19 cellular contexts compared by ENCODE assay signal in genomic region chr1:42720868-42721267, GRCh38. TPM values are rescaled to one million over a fixed set of nuclear protein-coding genes. Genes with fewer than 3 reads are reported as not detected.
"Had no signal": no experiment of that assay in that cellular context is flagged by ENCODE, and none has a peak within 500 bp of the region (broad histone marks: within the 10 kb centered on the region; RNA-seq: fewer than 3 reads in every experiment).

No MANE protein-coding gene starts in this region.

- H3K27ac ChIP-seq: brain microvascular endothelial cell, esophagus muscularis mucosa, neutrophil, psoas muscle, thoracic aorta had no signal

- H3K27me3 ChIP-seq: brain microvascular endothelial cell, esophagus muscularis mucosa, neutrophil had no signal

- H3K4me1 Mint-ChIP-seq: activated B cell treated with CpG ODN at 0.5 μM for 24 hours; activated CD4-positive, alpha-beta T cell treated with anti-CD3 and anti-CD28 coated beads, Interleukin-2, amount 10 ng/mL, durations not matched to agents 7 days and 5 days; activated naive CD8-positive, alpha-beta T cell treated with anti-CD3 and anti-CD28 coated beads for 36 hours had no signal

- H3K9me3 ChIP-seq: esophagus muscularis mucosa, neutrophil, psoas muscle, SK-N-SH, thoracic aorta had no signal

- H3K27ac Mint-ChIP-seq: activated B cell treated with CpG ODN at 0.5 μM for 24 hours; activated CD4-positive, alpha-beta T cell treated with anti-CD3 and anti-CD28 coated beads, Interleukin-2, amount 10 ng/mL, durations not matched to agents 7 days and 5 days; activated naive CD8-positive, alpha-beta T cell treated with anti-CD3 and anti-CD28 coated beads for 36 hours; activated T-cell treated with anti-CD3 and anti-CD28 coated beads, Interleukin-2, amount 50 U/mL, for 24 hours; naive thymus-derived CD4-positive, alpha-beta T cell had no signal

- H3K4me3 Mint-ChIP-seq: activated B cell treated with CpG ODN at 0.5 μM for 24 hours; activated CD4-positive, alpha-beta T cell treated with anti-CD3 and anti-CD28 coated beads, Interleukin-2, amount 10 ng/mL, durations not matched to agents 7 days and 5 days; activated naive CD8-positive, alpha-beta T cell treated with anti-CD3 and anti-CD28 coated beads for 36 hours; activated T-cell treated with anti-CD3 and anti-CD28 coated beads, Interleukin-2, amount 50 U/mL, for 24 hours; naive thymus-derived CD4-positive, alpha-beta T cell; stimulated activated naive CD8-positive, alpha-beta T cell treated with anti-CD3 and anti-CD28 coated beads, Interleukin-15, amount 100 ng/mL, for 72 hours had no signal

- H3K4me3 ChIP-seq: esophagus muscularis mucosa, psoas muscle, thoracic aorta had no signal

- H3K9me3 Mint-ChIP-seq: activated CD4-positive, alpha-beta T cell treated with anti-CD3 and anti-CD28 coated beads, Interleukin-2, amount 10 ng/mL, durations not matched to agents 7 days and 5 days; activated naive CD8-positive, alpha-beta T cell treated with anti-CD3 and anti-CD28 coated beads for 36 hours; activated T-cell treated with anti-CD3 and anti-CD28 coated beads, Interleukin-2, amount 50 U/mL, for 24 hours; stimulated activated naive CD8-positive, alpha-beta T cell treated with anti-CD3 and anti-CD28 coated beads, Interleukin-15, amount 100 ng/mL, for 72 hours had no signal

- H3K4me1 ChIP-seq: esophagus muscularis mucosa, psoas muscle had no signal

- DNase-seq: activated B cell treated with CpG ODN at 0.5 μM for 24 hours; activated CD4-positive, alpha-beta T cell treated with anti-CD3 and anti-CD28 coated beads, Interleukin-2, amount 10 ng/mL, durations not matched to agents 7 days and 5 days; activated effector memory CD4-positive, alpha-beta T cell treated with anti-CD3 and anti-CD28 coated beads, Interleukin-2, amount 50 U/mL, for 16 hours; activated naive CD8-positive, alpha-beta T cell treated with anti-CD3 and anti-CD28 coated beads for 36 hours; activated T-cell treated with anti-CD3 and anti-CD28 coated beads, Interleukin-2, amount 50 U/mL, for 24 hours; brain microvascular endothelial cell; midbrain; naive thymus-derived CD4-positive, alpha-beta T cell; psoas muscle; SK-N-SH; stimulated activated CD4-positive, alpha-beta T cell treated with anti-CD3 and anti-CD28 coated beads, Interleukin-4, amount 100 ng/mL, for 4 hours; stimulated activated naive CD8-positive, alpha-beta T cell treated with anti-CD3 and anti-CD28 coated beads, Interleukin-15, amount 100 ng/mL, for 72 hours had no signal

- H3K27me3 Mint-ChIP-seq: activated B cell treated with CpG ODN at 0.5 μM for 24 hours; activated CD4-positive, alpha-beta T cell treated with anti-CD3 and anti-CD28 coated beads, Interleukin-2, amount 10 ng/mL, durations not matched to agents 7 days and 5 days; activated naive CD8-positive, alpha-beta T cell treated with anti-CD3 and anti-CD28 coated beads for 36 hours; activated T-cell treated with anti-CD3 and anti-CD28 coated beads, Interleukin-2, amount 50 U/mL, for 24 hours; stimulated activated naive CD8-positive, alpha-beta T cell treated with anti-CD3 and anti-CD28 coated beads, Interleukin-15, amount 100 ng/mL, for 72 hours had no signal

- H3K36me3 ChIP-seq: brain microvascular endothelial cell, neutrophil, thoracic aorta had no signal

RNA-seq across cellular contexts. Expression of gene CLDN19, which starts 19.2 kb away (rescaled TPM):
- total RNA-seq: activated B cell treated with CpG ODN at 0.5 μM for 24 hours; activated CD4-positive, alpha-beta T cell treated with anti-CD3 and anti-CD28 coated beads, Interleukin-2, amount 10 ng/mL, durations not matched to agents 7 days and 5 days; activated CD8-positive, alpha-beta memory T cell treated with anti-CD3 and anti-CD28 coated beads for 36 hours; activated naive CD8-positive, alpha-beta T cell treated with anti-CD3 and anti-CD28 coated beads for 36 hours; dermis microvascular lymphatic vessel endothelial cell; fibroblast of villous mesenchyme; naive thymus-derived CD4-positive, alpha-beta T cell; psoas muscle; T-helper 1 cell treated with Interleukin-12 subunit alpha and Interleukin-12 subunit beta and Interleukin-4 antibody, amounts not matched to agents 30 ng/mL and 1 ng/mL, for 36 hours had no signal
- polyA plus RNA-seq: naive thymus-derived CD4-positive, alpha-beta T cell; SK-N-SH had no signal
